Comparison of ENCODE assay signal across 1 cellular context in genomic region chr9:19102181-19102630, GRCh38.
TF ChIP-seq lines count a peak whose summit lies in the region.

No MANE protein-coding gene starts in this region.

TF ChIP-seq in K562, 482 proteins besides CTCF, POLR2A, EP300 and RAD21 (continued from another document and continues in another):
- TF ChIP-seq MGA (IDR thresholded peaks at IDR 0.05) (peak; percentile 83), RFX7 (CRISPR knock-in tag; IDR thresholded peaks at IDR 0.05) (no peak), NRF1 (conservative IDR thresholded peaks at IDR 0.05 in 1 of 2, IDR thresholded peaks at IDR 0.05 in 1 of 2) (no peak), ZNF12 (CRISPR knock-in tag; IDR thresholded peaks at IDR 0.05) (no peak), ELF2 (CRISPR knock-in tag; IDR thresholded peaks at IDR 0.05) (no peak), MEIS2 (IDR thresholded peaks at IDR 0.05; ENCODE audit: partially characterized antibody) (peak; percentile 77), LEF1 (IDR thresholded peaks at IDR 0.05) (no peak), ZNF165 (CRISPR knock-in tag; IDR thresholded peaks at IDR 0.05; ENCODE audit: borderline replicate concordance) (no peak), NR2F6 (CRISPR knock-in tag; IDR thresholded peaks at IDR 0.05) (no peak), FOXK2 (conservative IDR thresholded peaks at IDR 0.05 in 1 of 2, IDR thresholded peaks at IDR 0.05 in 1 of 2; ENCODE audit: low read depth in 2 of 2) (0 out of 4 replicates have a peak, but pooled peaks of 1 of the 2 experiments have one; percentile 34), ZBTB2 (IDR thresholded peaks at IDR 0.05) (no peak), YY1 (IDR thresholded peaks at IDR 0.05; ENCODE audit: borderline replicate concordance in 1 of 3, control insufficient read depth in 1 of 3, extremely low read depth in 1 of 3, insufficient read depth in 3 of 3, insufficient read length in 1 of 3, insufficient replicate concordance in 2 of 3, low read depth in 1 of 3, low read length in 2 of 3) (no peak), ILF3 (IDR thresholded peaks at IDR 0.05; ENCODE audit: borderline replicate concordance) (no peak), SPI1 (IDR thresholded peaks at IDR 0.05; ENCODE audit: borderline replicate concordance, low read depth, low read length) (no peak), FOS (IDR thresholded peaks at IDR 0.05; ENCODE audit: extremely low read depth, insufficient read length) (no peak), PKNOX1 (IDR thresholded peaks at IDR 0.05) (peak; percentile 65), PYGO2 (tag; IDR thresholded peaks at IDR 0.05) (no peak), IRF2 (CRISPR knock-in tag; IDR thresholded peaks at IDR 0.05) (no peak), PBX2 (CRISPR knock-in tag; IDR thresholded peaks at IDR 0.05; ENCODE audit: low read depth) (no peak), PBX2 (tag; conservative IDR thresholded peaks at IDR 0.05; ENCODE audit: low read depth) (peak; percentile 41), SMARCA5 (IDR thresholded peaks at IDR 0.05) (no peak), SAP30 (IDR thresholded peaks at IDR 0.05; ENCODE audit: borderline replicate concordance, insufficient read depth, low read depth, low read length, poor library complexity, severe bottlenecking) (peak; percentile 37), ZNF780A (CRISPR knock-in tag; IDR thresholded peaks at IDR 0.05) (no peak), NUFIP1 (IDR thresholded peaks at IDR 0.05; ENCODE audit: partially characterized antibody) (no peak), FIP1L1 (IDR thresholded peaks at IDR 0.05; ENCODE audit: low read depth, low read length, poor library complexity, severe bottlenecking) (no peak), MECOM (CRISPR knock-in tag; IDR thresholded peaks at IDR 0.05) (no peak), NKRF (IDR thresholded peaks at IDR 0.05; ENCODE audit: borderline replicate concordance) (0 out of 2 replicates have a peak, but pooled peaks have one; percentile 28), USF2 (CRISPR knock-in tag; IDR thresholded peaks at IDR 0.05) (no peak), ZNF41 (CRISPR knock-in tag; conservative IDR thresholded peaks at IDR 0.05) (no peak), CTCFL (IDR thresholded peaks at IDR 0.05; ENCODE audit: borderline replicate concordance, insufficient read depth, low read depth, low read length, poor library complexity, severe bottlenecking) (no peak), ZEB2 (IDR thresholded peaks at IDR 0.05) (no peak), KAT7 (CRISPR knock-in tag; IDR thresholded peaks at IDR 0.05; ENCODE audit: borderline replicate concordance) (no peak), CHD4 (IDR thresholded peaks at IDR 0.05; ENCODE audit: insufficient read depth, insufficient replicate concordance, low read depth, low read length, poor library complexity, severe bottlenecking) (no peak), ZNF785 (CRISPR knock-in tag; IDR thresholded peaks at IDR 0.05) (no peak), MBD1 (CRISPR knock-in tag; IDR thresholded peaks at IDR 0.05) (no peak)
